Comparison of ENCODE assay signal across 21 cellular contexts in the genomic region with DNA sequence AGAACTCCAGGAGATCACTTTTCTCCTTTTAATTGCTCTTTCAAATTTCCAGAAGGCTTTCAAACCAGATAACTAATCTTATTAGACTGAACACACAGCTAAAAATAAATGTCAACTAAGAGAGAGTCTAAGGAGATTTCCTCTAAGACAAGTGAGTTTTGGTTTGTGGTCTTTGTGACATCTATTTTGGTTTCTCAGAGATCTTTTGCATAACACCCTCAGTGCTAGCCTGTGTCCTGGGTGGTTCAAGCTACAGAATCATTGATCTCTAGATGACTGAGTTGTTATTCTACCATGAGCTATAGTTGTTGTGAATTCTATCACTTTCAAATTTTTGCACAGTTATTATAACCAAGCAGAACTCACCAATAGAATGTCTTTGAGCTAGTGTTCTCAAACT. TPM values are rescaled to one million over a fixed set of nuclear protein-coding genes. Genes with fewer than 3 reads are reported as not detected.
"Had no signal": no experiment of that assay in that cellular context is flagged by ENCODE, and none has a peak within 500 bp of the region (broad histone marks: within the 10 kb centered on the region; RNA-seq: fewer than 3 reads in every experiment).

No MANE protein-coding gene starts in this region.

- H3K4me1 Mint-ChIP-seq: activated naive CD4-positive, alpha-beta T cell treated with anti-CD3 and anti-CD28 coated beads, Interleukin-2, amount 50 U/mL, for 24 hours had no signal

- DNase-seq: activated CD4-positive, alpha-beta T cell treated with anti-CD3 and anti-CD28 coated beads for 4 hours; activated CD8-positive, alpha-beta T cell treated with anti-CD3 and anti-CD28 coated beads for 36 hours; activated effector memory CD4-positive, alpha-beta T cell treated with Interleukin-2 at 50 U/mL for 16 hours; activated T-cell treated with anti-CD3 and anti-CD28 coated beads, Interleukin-2, amount 50 U/mL, for 24 hours; cortex of kidney; erythroblast; foreskin melanocyte; glutamatergic neuron; hippocampal formation; islet precursor cell; left colon; lower lobe of right lung; sigmoid colon; stimulated activated naive CD4-positive, alpha-beta T cell treated with Interleukin-2 at 50 U/mL for 16 hours; uterus had no signal

- H3K27ac Mint-ChIP-seq: activated CD8-positive, alpha-beta T cell treated with anti-CD3 and anti-CD28 coated beads for 36 hours; activated naive CD4-positive, alpha-beta T cell treated with anti-CD3 and anti-CD28 coated beads, Interleukin-2, amount 50 U/mL, for 24 hours; activated T-cell treated with anti-CD3 and anti-CD28 coated beads, Interleukin-2, amount 50 U/mL, for 24 hours; natural killer cell treated with Interleukin-12 subunit alpha and Interleukin-12 subunit beta and Interleukin-15 and Interleukin-18, amount 100 ng/mL, for 72 hours had no signal

- H3K9me3 Mint-ChIP-seq: activated CD8-positive, alpha-beta T cell treated with anti-CD3 and anti-CD28 coated beads for 36 hours; natural killer cell treated with Interleukin-12 subunit alpha and Interleukin-12 subunit beta and Interleukin-15 and Interleukin-18, amount 100 ng/mL, for 72 hours had no signal

- H3K27me3 Mint-ChIP-seq: activated CD8-positive, alpha-beta T cell treated with anti-CD3 and anti-CD28 coated beads for 36 hours; activated naive CD4-positive, alpha-beta T cell treated with anti-CD3 and anti-CD28 coated beads, Interleukin-2, amount 50 U/mL, for 24 hours; activated T-cell treated with anti-CD3 and anti-CD28 coated beads, Interleukin-2, amount 50 U/mL, for 24 hours had no signal

- H3K4me3 Mint-ChIP-seq: activated CD8-positive, alpha-beta T cell treated with anti-CD3 and anti-CD28 coated beads for 36 hours; activated naive CD4-positive, alpha-beta T cell treated with anti-CD3 and anti-CD28 coated beads, Interleukin-2, amount 50 U/mL, for 24 hours; activated T-cell treated with anti-CD3 and anti-CD28 coated beads, Interleukin-2, amount 50 U/mL, for 24 hours; natural killer cell treated with Interleukin-12 subunit alpha and Interleukin-12 subunit beta and Interleukin-15 and Interleukin-18, amount 100 ng/mL, for 72 hours had no signal

- H3K4me1 ChIP-seq: ascending aorta, breast epithelium, lower lobe of right lung, sigmoid colon, tibial nerve, uterus had no signal

- H3K9me3 ChIP-seq: ascending aorta, breast epithelium, lower lobe of right lung, sigmoid colon, tibial nerve, uterus had no signal

- H3K27ac ChIP-seq: ascending aorta, breast epithelium, lower lobe of right lung, sigmoid colon, tibial nerve, uterus had no signal

- H3K36me3 ChIP-seq: ascending aorta, breast epithelium, lower lobe of right lung, sigmoid colon, tibial nerve, uterus had no signal

- H3K4me3 ChIP-seq: ascending aorta, breast epithelium, lower lobe of right lung, sigmoid colon, tibial nerve, uterus had no signal

- H3K27me3 ChIP-seq: ascending aorta, breast epithelium, sigmoid colon, tibial nerve, uterus had no signal

- H3K36me3 Mint-ChIP-seq: activated naive CD4-positive, alpha-beta T cell treated with anti-CD3 and anti-CD28 coated beads, Interleukin-2, amount 50 U/mL, for 24 hours; natural killer cell treated with Interleukin-12 subunit alpha and Interleukin-12 subunit beta and Interleukin-15 and Interleukin-18, amount 100 ng/mL, for 72 hours had no signal

- ATAC-seq: activated CD8-positive, alpha-beta T cell treated with anti-CD3 and anti-CD28 coated beads for 36 hours; left colon; lower lobe of right lung; natural killer cell treated with Interleukin-12 subunit alpha and Interleukin-12 subunit beta and Interleukin-15 and Interleukin-18, amount 100 ng/mL, for 72 hours had no signal

RNA-seq across cellular contexts. Expression of a gene that starts 49.1 kb away (rescaled TPM):
- total RNA-seq: activated CD8-positive, alpha-beta T cell treated with anti-CD3 and anti-CD28 coated beads for 36 hours; natural killer cell treated with Interleukin-12 subunit alpha and Interleukin-12 subunit beta and Interleukin-15 and Interleukin-18, amount 100 ng/mL, for 72 hours; T-helper 2 cell treated with Interferon-gamma antibody and Interleukin-4, amounts not matched to agents 100 ng/mL and 5 ng/mL, for 36 hours had no signal
